ENCODE assay signal across 1 cellular context in the genomic region with DNA sequence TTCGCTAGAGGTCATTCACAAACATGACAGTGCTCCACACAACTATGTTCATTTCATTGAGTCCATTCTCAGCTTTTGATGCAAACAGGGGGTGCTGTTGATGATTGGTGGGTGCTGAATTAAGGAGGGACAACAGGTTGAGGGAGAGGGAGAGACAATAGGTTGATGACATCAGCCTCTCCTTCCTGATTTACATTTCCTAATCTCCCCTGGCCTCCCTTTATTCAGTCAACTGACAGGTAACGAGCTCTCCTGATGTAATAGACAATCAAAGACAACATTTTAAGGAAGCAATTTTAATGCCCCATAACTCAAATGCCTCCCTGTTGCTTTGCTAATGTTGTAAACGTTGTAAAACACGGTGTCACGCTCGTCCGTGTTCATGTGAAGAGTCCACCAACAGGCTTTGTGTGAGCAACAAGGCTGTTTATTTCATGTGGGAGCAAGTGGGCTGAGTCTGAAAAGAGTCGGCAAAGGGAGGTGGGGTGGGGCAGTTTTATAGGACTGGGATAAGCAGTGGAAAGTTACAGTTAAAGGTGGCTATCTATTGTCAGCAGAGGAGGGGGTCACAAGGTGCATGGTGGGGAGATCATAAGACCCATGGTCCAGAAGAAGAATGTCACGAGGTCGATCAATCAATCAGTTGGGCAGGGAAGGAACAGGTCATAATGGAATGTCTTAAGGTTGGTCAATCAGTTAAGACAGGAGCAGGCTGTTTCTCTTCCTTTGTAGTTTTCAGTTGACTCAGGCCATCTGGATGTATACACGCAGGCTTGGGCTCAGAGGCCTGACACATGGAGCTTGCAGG.
A peak's percentile ranks its signal among the peaks of the same experiment; 100 is the strongest.
TF ChIP-seq lines count a peak whose summit lies in the region.

No MANE protein-coding gene starts in this region.

TF ChIP-seq in K562, 482 proteins besides CTCF, POLR2A, EP300 and RAD21 (continued from another document and continues in another):
- TF ChIP-seq, protein P1, sequence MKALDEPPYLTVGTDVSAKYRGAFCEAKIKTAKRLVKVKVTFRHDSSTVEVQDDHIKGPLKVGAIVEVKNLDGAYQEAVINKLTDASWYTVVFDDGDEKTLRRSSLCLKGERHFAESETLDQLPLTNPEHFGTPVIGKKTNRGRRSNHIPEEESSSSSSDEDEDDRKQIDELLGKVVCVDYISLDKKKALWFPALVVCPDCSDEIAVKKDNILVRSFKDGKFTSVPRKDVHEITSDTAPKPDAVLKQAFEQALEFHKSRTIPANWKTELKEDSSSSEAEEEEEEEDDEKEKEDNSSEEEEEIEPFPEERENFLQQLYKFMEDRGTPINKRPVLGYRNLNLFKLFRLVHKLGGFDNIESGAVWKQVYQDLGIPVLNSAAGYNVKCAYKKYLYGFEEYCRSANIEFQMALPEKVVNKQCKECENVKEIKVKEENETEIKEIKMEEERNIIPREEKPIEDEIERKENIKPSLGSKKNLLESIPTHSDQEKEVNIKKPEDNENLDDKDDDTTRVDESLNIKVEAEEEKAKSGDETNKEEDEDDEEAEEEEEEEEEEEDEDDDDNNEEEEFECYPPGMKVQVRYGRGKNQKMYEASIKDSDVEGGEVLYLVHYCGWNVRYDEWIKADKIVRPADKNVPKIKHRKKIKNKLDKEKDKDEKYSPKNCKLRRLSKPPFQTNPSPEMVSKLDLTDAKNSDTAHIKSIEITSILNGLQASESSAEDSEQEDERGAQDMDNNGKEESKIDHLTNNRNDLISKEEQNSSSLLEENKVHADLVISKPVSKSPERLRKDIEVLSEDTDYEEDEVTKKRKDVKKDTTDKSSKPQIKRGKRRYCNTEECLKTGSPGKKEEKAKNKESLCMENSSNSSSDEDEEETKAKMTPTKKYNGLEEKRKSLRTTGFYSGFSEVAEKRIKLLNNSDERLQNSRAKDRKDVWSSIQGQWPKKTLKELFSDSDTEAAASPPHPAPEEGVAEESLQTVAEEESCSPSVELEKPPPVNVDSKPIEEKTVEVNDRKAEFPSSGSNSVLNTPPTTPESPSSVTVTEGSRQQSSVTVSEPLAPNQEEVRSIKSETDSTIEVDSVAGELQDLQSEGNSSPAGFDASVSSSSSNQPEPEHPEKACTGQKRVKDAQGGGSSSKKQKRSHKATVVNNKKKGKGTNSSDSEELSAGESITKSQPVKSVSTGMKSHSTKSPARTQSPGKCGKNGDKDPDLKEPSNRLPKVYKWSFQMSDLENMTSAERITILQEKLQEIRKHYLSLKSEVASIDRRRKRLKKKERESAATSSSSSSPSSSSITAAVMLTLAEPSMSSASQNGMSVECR (CRISPR knock-in tag; IDR thresholded peaks at IDR 0.05) = no peak
- no peak for TF ChIP-seq MAFK (IDR thresholded peaks at IDR 0.05; ENCODE audit: low read length)
- TF ChIP-seq, protein P2, sequence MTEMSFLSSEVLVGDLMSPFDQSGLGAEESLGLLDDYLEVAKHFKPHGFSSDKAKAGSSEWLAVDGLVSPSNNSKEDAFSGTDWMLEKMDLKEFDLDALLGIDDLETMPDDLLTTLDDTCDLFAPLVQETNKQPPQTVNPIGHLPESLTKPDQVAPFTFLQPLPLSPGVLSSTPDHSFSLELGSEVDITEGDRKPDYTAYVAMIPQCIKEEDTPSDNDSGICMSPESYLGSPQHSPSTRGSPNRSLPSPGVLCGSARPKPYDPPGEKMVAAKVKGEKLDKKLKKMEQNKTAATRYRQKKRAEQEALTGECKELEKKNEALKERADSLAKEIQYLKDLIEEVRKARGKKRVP (CRISPR knock-in tag; IDR thresholded peaks at IDR 0.05) = no peak
- TF ChIP-seq WHSC1 (IDR thresholded peaks at IDR 0.05; ENCODE audit: low read length) = no peak
- no peak for TF ChIP-seq ZNF512 (tag; IDR thresholded peaks at IDR 0.05)
- TF ChIP-seq, protein P3, sequence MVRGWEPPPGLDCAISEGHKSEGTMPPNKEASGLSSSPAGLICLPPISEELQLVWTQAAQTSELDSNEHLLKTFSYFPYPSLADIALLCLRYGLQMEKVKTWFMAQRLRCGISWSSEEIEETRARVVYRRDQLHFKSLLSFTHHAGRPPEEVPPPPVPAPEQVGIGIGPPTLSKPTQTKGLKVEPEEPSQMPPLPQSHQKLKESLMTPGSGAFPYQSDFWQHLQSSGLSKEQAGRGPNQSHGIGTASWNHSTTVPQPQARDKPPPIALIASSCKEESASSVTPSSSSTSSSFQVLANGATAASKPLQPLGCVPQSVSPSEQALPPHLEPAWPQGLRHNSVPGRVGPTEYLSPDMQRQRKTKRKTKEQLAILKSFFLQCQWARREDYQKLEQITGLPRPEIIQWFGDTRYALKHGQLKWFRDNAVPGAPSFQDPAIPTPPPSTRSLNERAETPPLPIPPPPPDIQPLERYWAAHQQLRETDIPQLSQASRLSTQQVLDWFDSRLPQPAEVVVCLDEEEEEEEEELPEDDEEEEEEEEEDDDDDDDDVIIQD (CRISPR knock-in tag; IDR thresholded peaks at IDR 0.05) = no peak
- no peak for TF ChIP-seq ZBTB8A (IDR thresholded peaks at IDR 0.05; ENCODE audit: partially characterized antibody)
- TF ChIP-seq NFIX (CRISPR knock-in tag; IDR thresholded peaks at IDR 0.05; ENCODE audit: low read depth) = no peak
- TF ChIP-seq ZEB2 (IDR thresholded peaks at IDR 0.05) = peak; percentile 61; the same call in 1 of the 2 replicates
- no peak for TF ChIP-seq ZNF354B (CRISPR knock-in tag; IDR thresholded peaks at IDR 0.05)
- no peak for TF ChIP-seq ARNT (IDR thresholded peaks at IDR 0.05)
- TF ChIP-seq NCOR1 (IDR thresholded peaks at IDR 0.05) = peak; percentile 75
- no peak for TF ChIP-seq MECOM (CRISPR knock-in tag; IDR thresholded peaks at IDR 0.05)
- TF ChIP-seq TAL1 (IDR thresholded peaks at IDR 0.05) = peak; percentile 67
- no peak for TF ChIP-seq FOXA1 (IDR thresholded peaks at IDR 0.05; ENCODE audit: borderline replicate concordance)
- TF ChIP-seq KDM1A (IDR thresholded peaks at IDR 0.05) = peak; percentile 23 to 50; a peak in 3 of 4 replicates
- no peak for TF ChIP-seq KHSRP (IDR thresholded peaks at IDR 0.05)
- TF ChIP-seq ZSCAN29 (IDR thresholded peaks at IDR 0.05) = no peak
- no peak for TF ChIP-seq ZZZ3 (IDR thresholded peaks at IDR 0.05)
- TF ChIP-seq ZNF175 (CRISPR knock-in tag; IDR thresholded peaks at IDR 0.05; ENCODE audit: low read depth) = no peak
- TF ChIP-seq RBM22 (IDR thresholded peaks at IDR 0.05; ENCODE audit: low read depth, low read length, poor library complexity, severe bottlenecking) = no peak
- no peak for TF ChIP-seq DDX20 (tag; IDR thresholded peaks at IDR 0.05; ENCODE audit: low read depth)
- TF ChIP-seq CBX2 (IDR thresholded peaks at IDR 0.05; ENCODE audit: insufficient read depth, low read length, poor library complexity, severe bottlenecking) = no peak
- TF ChIP-seq, protein P4, sequence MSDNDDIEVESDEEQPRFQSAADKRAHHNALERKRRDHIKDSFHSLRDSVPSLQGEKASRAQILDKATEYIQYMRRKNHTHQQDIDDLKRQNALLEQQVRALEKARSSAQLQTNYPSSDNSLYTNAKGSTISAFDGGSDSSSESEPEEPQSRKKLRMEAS (CRISPR knock-in tag; IDR thresholded peaks at IDR 0.05) = peak; percentile 72
- TF ChIP-seq TGIF2 (CRISPR knock-in tag; IDR thresholded peaks at IDR 0.05) = no peak
- TF ChIP-seq, protein P5, sequence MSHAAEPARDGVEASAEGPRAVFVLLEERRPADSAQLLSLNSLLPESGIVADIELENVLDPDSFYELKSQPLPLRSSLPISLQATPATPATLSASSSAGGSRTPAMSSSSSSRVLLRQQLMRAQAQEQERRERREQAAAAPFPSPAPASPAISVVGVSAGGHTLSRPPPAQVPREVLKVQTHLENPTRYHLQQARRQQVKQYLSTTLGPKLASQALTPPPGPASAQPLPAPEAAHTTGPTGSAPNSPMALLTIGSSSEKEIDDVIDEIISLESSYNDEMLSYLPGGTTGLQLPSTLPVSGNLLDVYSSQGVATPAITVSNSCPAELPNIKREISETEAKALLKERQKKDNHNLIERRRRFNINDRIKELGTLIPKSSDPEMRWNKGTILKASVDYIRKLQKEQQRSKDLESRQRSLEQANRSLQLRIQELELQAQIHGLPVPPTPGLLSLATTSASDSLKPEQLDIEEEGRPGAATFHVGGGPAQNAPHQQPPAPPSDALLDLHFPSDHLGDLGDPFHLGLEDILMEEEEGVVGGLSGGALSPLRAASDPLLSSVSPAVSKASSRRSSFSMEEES (CRISPR knock-in tag; IDR thresholded peaks at IDR 0.05) = peak; percentile 86
- peak; percentile 82 for TF ChIP-seq ARID1B (IDR thresholded peaks at IDR 0.05)
- TF ChIP-seq, protein P6, sequence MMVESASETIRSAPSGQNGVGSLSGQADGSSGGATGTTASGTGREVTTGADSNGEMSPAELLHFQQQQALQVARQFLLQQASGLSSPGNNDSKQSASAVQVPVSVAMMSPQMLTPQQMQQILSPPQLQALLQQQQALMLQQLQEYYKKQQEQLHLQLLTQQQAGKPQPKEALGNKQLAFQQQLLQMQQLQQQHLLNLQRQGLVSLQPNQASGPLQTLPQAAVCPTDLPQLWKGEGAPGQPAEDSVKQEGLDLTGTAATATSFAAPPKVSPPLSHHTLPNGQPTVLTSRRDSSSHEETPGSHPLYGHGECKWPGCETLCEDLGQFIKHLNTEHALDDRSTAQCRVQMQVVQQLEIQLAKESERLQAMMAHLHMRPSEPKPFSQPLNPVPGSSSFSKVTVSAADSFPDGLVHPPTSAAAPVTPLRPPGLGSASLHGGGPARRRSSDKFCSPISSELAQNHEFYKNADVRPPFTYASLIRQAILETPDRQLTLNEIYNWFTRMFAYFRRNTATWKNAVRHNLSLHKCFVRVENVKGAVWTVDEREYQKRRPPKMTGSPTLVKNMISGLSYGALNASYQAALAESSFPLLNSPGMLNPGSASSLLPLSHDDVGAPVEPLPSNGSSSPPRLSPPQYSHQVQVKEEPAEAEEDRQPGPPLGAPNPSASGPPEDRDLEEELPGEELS (CRISPR knock-in tag; IDR thresholded peaks at IDR 0.05; ENCODE audit: borderline replicate concordance) = no peak
- TF ChIP-seq MXI1 (IDR thresholded peaks at IDR 0.05; ENCODE audit: low read depth, low read length) = no peak
- TF ChIP-seq AFF1 (IDR thresholded peaks at IDR 0.05; ENCODE audit: low read depth in 1 of 2, partially characterized antibody in 2 of 2) = peak in 1 of 2 experiments; percentile 73
